In genomic region chr1:7953850-7954609, GRCh38 we compare ENCODE assay signal across 8 cellular contexts. TPM values are rescaled to one million over a fixed set of nuclear protein-coding genes. Genes with fewer than 3 reads are reported as not detected.
A peak's percentile ranks its signal among the peaks of the same experiment; 100 is the strongest.
DNase-seq lines count a peak whose midpoint lies in the region; ATAC-seq and TF ChIP-seq lines count a peak whose summit lies in the region.

No MANE protein-coding gene starts in this region.

- H3K27ac ChIP-seq in HUES64 (ENCODE audit: low read depth, low read length) (no peak overlapping the region; the same call in 1 of the 2 replicates), thoracic aorta (peak overlapping the region; percentile 77 to 91)

- peak overlapping the region; percentile 1; the same call in 1 of the 2 replicates for H3K9ac ChIP-seq in HUES64 (ENCODE audit: low read depth, low read length)

- H3K27me3 ChIP-seq in HUES64 (ENCODE audit: insufficient read depth, low read length) (no peaks in the 10 kb centered on the region), thoracic aorta (replicated peaks; ENCODE audit: insufficient read depth) (no peaks in the 10 kb centered on the region)

- no peaks in the 10 kb centered on the region for H3K4me1 ChIP-seq in HUES64 (ENCODE audit: insufficient read depth, low read length)
- peaks cover 0 to 4% of the 10 kb centered on the region in 2 donors for H3K4me1 ChIP-seq in thoracic aorta (ENCODE audit: control insufficient read depth in 1 of 2, low read depth in 2 of 2)

- H3K9me3 ChIP-seq in HUES64 (ENCODE audit: insufficient read depth, low read depth, low read length) (peaks cover 2% of the 10 kb centered on the region; the same call in 1 of the 2 replicates), thoracic aorta (no peaks in the 10 kb centered on the region)

- TF ChIP-seq CTCF in fibroblast of villous mesenchyme (IDR thresholded peaks at IDR 0.05; ENCODE audit: insufficient read depth, low read depth, low read length): no peak
- no peak for TF ChIP-seq CTCF in omental fat pad (IDR thresholded peaks at IDR 0.05)
- TF ChIP-seq CTCF in thoracic aorta (IDR thresholded peaks at IDR 0.05): no peak

- ATAC-seq in GM21390 (IDR thresholded peaks at IDR 0.05; ENCODE audit: unreplicated experiment) (peak; percentile 98), omental fat pad (ENCODE audit: low FRiP score) (peak; percentile 96), thoracic aorta (ENCODE audit: insufficient number of reproducible peaks, low FRiP score, low read depth) (peak; percentile 80)

- H3K36me3 ChIP-seq in HUES64 (ENCODE audit: insufficient read depth, low read length): no peaks in the 10 kb centered on the region
- no peaks in the 10 kb centered on the region for H3K36me3 ChIP-seq in thoracic aorta

- peak; percentile 92 for DNase-seq in D341Med (ENCODE audit: low spot score)
- peak; percentile 97 for DNase-seq in RPMI8226
- DNase-seq in activated effector memory CD4-positive, alpha-beta T cell treated with anti-CD3 and anti-CD28 coated beads, Interleukin-2, amount 50 U/mL, for 16 hours: peak; percentile 93
- peak; percentile 92 for DNase-seq in fibroblast of villous mesenchyme (ENCODE audit: low read depth)
- DNase-seq in omental fat pad (ENCODE audit: low spot score): peak; percentile 79
- DNase-seq in thoracic aorta (ENCODE audit: low spot score): peak; percentile 80

- WGBS in HUES64: 94% methylated on average over 65 of the region's 65 CpGs

- H3K4me3 ChIP-seq in HUES64 (ENCODE audit: low read length): peak overlapping the region; percentile 47
- H3K4me3 ChIP-seq in fibroblast of villous mesenchyme (ENCODE audit: low read depth, low read length): peak overlapping the region; percentile 60
- peak overlapping the region; percentile 88 for H3K4me3 ChIP-seq in thoracic aorta

RNA-seq across cellular contexts. Expression of gene PARK7, which starts 7.5 kb away (rescaled TPM):
- polyA plus RNA-seq in HUES64 (2013, experiment 1 of 2): 314 TPM
- 307 TPM for polyA plus RNA-seq in HUES64 (2013, experiment 2 of 2)
- 172 and 198 TPM in 2 replicates for total RNA-seq in fibroblast of villous mesenchyme
- total RNA-seq in omental fat pad: 100 to 1,000 TPM; 151 to 260 (median 216) TPM
- total RNA-seq in thoracic aorta: 100 to 1,000 TPM; 140 to 145 TPM

RNA-seq across cellular contexts. Expression of gene TNFRSF9, which starts 13.4 kb away (rescaled TPM):
- not detected for polyA plus RNA-seq in HUES64 (2013, experiment 1 of 2)
- polyA plus RNA-seq in HUES64 (2013, experiment 2 of 2): 0.06 TPM
- total RNA-seq in fibroblast of villous mesenchyme (0.32 and 0.43 TPM in 2 replicates), omental fat pad (1 to 10 TPM in 1 of 4 donors, under 1 TPM in 3; 0.44 to 1.1 (median 0.63) TPM), thoracic aorta (not detected)
